1 cellular context compared by ENCODE assay signal in the genomic region with DNA sequence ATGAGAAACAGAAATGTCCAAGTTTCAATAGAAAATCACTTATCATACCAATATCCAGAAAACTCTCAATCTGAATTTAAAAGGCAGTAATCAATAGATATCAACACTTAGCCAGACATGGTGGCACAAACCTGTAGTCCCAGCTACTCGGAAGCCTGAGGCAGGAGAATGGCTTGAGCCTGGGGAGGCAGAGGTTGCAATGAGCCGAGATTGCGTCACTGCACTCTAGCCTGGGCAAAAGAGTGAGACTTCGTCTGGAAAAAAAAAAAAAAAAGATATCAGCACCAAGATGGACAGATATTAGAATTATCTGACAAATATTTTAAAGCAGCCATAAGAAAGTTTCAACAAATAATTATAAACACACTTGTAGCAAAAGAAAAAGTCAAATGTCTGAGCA.
TF ChIP-seq lines count a peak whose summit lies in the region.

No MANE protein-coding gene starts in this region.

TF ChIP-seq in GM23338, 12 proteins besides CTCF, POLR2A, EP300 and RAD21:
- TF ChIP-seq ZNF331 (CRISPR knock-in tag; IDR thresholded peaks at IDR 0.05; ENCODE audit: low read depth) (no peak), POLR2AphosphoS5 (IDR thresholded peaks at IDR 0.05; ENCODE audit: low read depth) (no peak), ETS1 (IDR thresholded peaks at IDR 0.05) (no peak), STAT1 (IDR thresholded peaks at IDR 0.05; ENCODE audit: unreplicated experiment) (no peak), EZH2phosphoT487 (IDR thresholded peaks at IDR 0.05; ENCODE audit: unreplicated experiment) (no peak), ZNF462 (CRISPR knock-in tag; IDR thresholded peaks at IDR 0.05) (no peak), CREB1 (CRISPR knock-in tag; IDR thresholded peaks at IDR 0.05; ENCODE audit: low read depth) (no peak), NANOG (IDR thresholded peaks at IDR 0.05; ENCODE audit: borderline replicate concordance) (no peak), REST (IDR thresholded peaks at IDR 0.05; ENCODE audit: unreplicated experiment) (no peak)
